In genomic region chr5:74288038-74288437, GRCh38 we compare ENCODE assay signal across 11 cellular contexts.
"Had no signal": no experiment of that assay in that cellular context is flagged by ENCODE, and none has a peak within 500 bp of the region (broad histone marks: within the 10 kb centered on the region; RNA-seq: fewer than 3 reads in every experiment).

No MANE protein-coding gene starts in this region.

- H3K4me1 ChIP-seq: SJSA1 had no signal

- H3K27ac ChIP-seq: ovary, SJSA1 had no signal

- H3K36me3 Mint-ChIP-seq: activated CD8-positive, alpha-beta memory T cell treated with anti-CD3 and anti-CD28 coated beads, Interleukin-2, amount 10 ng/mL, durations not matched to agents 7 days and 5 days; activated naive CD8-positive, alpha-beta T cell treated with anti-CD3 and anti-CD28 coated beads for 36 hours; stimulated activated effector memory CD8-positive, alpha-beta T cell treated with anti-CD3 and anti-CD28 coated beads, Interleukin-12 subunit alpha, Interleukin-12 subunit beta, amount 100 ng/mL, for 72 hours; type B pancreatic cell had no signal

- H3K4me3 Mint-ChIP-seq: activated CD8-positive, alpha-beta memory T cell treated with anti-CD3 and anti-CD28 coated beads, Interleukin-2, amount 10 ng/mL, durations not matched to agents 7 days and 5 days; activated naive CD8-positive, alpha-beta T cell treated with anti-CD3 and anti-CD28 coated beads for 36 hours; stimulated activated effector memory CD8-positive, alpha-beta T cell treated with anti-CD3 and anti-CD28 coated beads, Interleukin-12 subunit alpha, Interleukin-12 subunit beta, amount 100 ng/mL, for 72 hours; type B pancreatic cell had no signal

- H3K9me3 Mint-ChIP-seq: activated naive CD8-positive, alpha-beta T cell treated with anti-CD3 and anti-CD28 coated beads for 36 hours; stimulated activated effector memory CD8-positive, alpha-beta T cell treated with anti-CD3 and anti-CD28 coated beads, Interleukin-12 subunit alpha, Interleukin-12 subunit beta, amount 100 ng/mL, for 72 hours; type B pancreatic cell had no signal

- H3K36me3 ChIP-seq: ovary, SJSA1 had no signal

- H3K4me1 Mint-ChIP-seq: activated CD8-positive, alpha-beta memory T cell treated with anti-CD3 and anti-CD28 coated beads, Interleukin-2, amount 10 ng/mL, durations not matched to agents 7 days and 5 days; activated naive CD8-positive, alpha-beta T cell treated with anti-CD3 and anti-CD28 coated beads for 36 hours; stimulated activated effector memory CD8-positive, alpha-beta T cell treated with anti-CD3 and anti-CD28 coated beads, Interleukin-12 subunit alpha, Interleukin-12 subunit beta, amount 100 ng/mL, for 72 hours had no signal

- H3K9me3 ChIP-seq: ovary, SJSA1 had no signal

- H3K4me3 ChIP-seq: ovary, SJSA1 had no signal

- DNase-seq: activated CD4-positive, alpha-beta T cell treated with anti-CD3 and anti-CD28 coated beads, Interleukin-2, amount 50 U/mL, for 48 hours; activated CD4-positive, CD25-positive, alpha-beta regulatory T cell treated with anti-CD3 and anti-CD28 coated beads, Interleukin-2, amount 50 U/mL, for 72 hours; activated CD8-positive, alpha-beta memory T cell treated with anti-CD3 and anti-CD28 coated beads, Interleukin-2, amount 10 ng/mL, durations not matched to agents 7 days and 5 days; activated gamma-delta T cell treated with Interleukin-2 at 50 U/mL for 16 hours; activated naive CD8-positive, alpha-beta T cell treated with anti-CD3 and anti-CD28 coated beads for 36 hours; activated T-cell treated with anti-CD3 and anti-CD28 coated beads, Interleukin-2, amount 50 U/mL, for 48 hours; left colon had no signal

- H3K27me3 ChIP-seq: ovary, SJSA1 had no signal

- H3K27ac Mint-ChIP-seq: activated CD8-positive, alpha-beta memory T cell treated with anti-CD3 and anti-CD28 coated beads, Interleukin-2, amount 10 ng/mL, durations not matched to agents 7 days and 5 days; activated naive CD8-positive, alpha-beta T cell treated with anti-CD3 and anti-CD28 coated beads for 36 hours; stimulated activated effector memory CD8-positive, alpha-beta T cell treated with anti-CD3 and anti-CD28 coated beads, Interleukin-12 subunit alpha, Interleukin-12 subunit beta, amount 100 ng/mL, for 72 hours; type B pancreatic cell had no signal

- ATAC-seq: activated CD8-positive, alpha-beta memory T cell treated with anti-CD3 and anti-CD28 coated beads, Interleukin-2, amount 10 ng/mL, durations not matched to agents 7 days and 5 days; left colon; stimulated activated effector memory CD8-positive, alpha-beta T cell treated with anti-CD3 and anti-CD28 coated beads, Interleukin-12 subunit alpha, Interleukin-12 subunit beta, amount 100 ng/mL, for 72 hours had no signal
